ENCODE assay signal across 36 cellular contexts in genomic region chr4:106650701-106651100, GRCh38.
"Had no signal": no experiment of that assay in that cellular context is flagged by ENCODE, and none has a peak within 500 bp of the region (broad histone marks: within the 10 kb centered on the region; RNA-seq: fewer than 3 reads in every experiment).

No MANE protein-coding gene starts in this region.

- H3K4me3 ChIP-seq: adrenal gland, ascending aorta, breast epithelium, cardiac muscle cell, coronary artery, dorsolateral prefrontal cortex, gastrocnemius medialis had no signal

- H3K36me3 ChIP-seq: adrenal gland, ascending aorta, breast epithelium, cardiac muscle cell, gastrocnemius medialis, WERI-Rb-1 had no signal

- H3K4me1 ChIP-seq: ascending aorta, breast epithelium, foreskin keratinocyte, gastrocnemius medialis had no signal

- H3K27me3 ChIP-seq: adrenal gland, ascending aorta, breast epithelium, cardiac muscle cell, dorsolateral prefrontal cortex, foreskin keratinocyte, gastrocnemius medialis had no signal

- H3K9me3 Mint-ChIP-seq: activated CD8-positive, alpha-beta T cell treated with anti-CD3 and anti-CD28 coated beads for 36 hours; activated naive CD4-positive, alpha-beta T cell treated with anti-CD3 and anti-CD28 coated beads for 36 hours; activated naive CD4-positive, alpha-beta T cell treated with anti-CD3 and anti-CD28 coated beads, Interleukin-2, amount 50 U/mL, for 24 hours; activated naive CD8-positive, alpha-beta T cell treated with anti-CD3 and anti-CD28 coated beads for 36 hours; activated naive CD8-positive, alpha-beta T cell treated with anti-CD3 and anti-CD28 coated beads, Interleukin-2, amount 50 U/mL, for 24 hours; activated T-helper 1 cell treated with anti-CD3 and anti-CD28 coated beads, Interleukin-12 subunit alpha, Interleukin-12 subunit beta, Interleukin-2, Interleukin-4 antibody, amounts not matched to agents 30 ng/mL and 10 ng/mL and 1 ng/mL, durations not matched to agents 14 hours and 24 hours and 36 hours; activated T-helper 2 cell treated with anti-CD3 and anti-CD28 coated beads, Interferon-gamma antibody, Interleukin-2, Interleukin-4, amounts not matched to agents 10 μg/mL and 5 μg/mL and 100 μg/mL, durations not matched to agents 14 hours and 24 hours and 36 hours; brain; T-helper 2 cell treated with Interferon-gamma antibody and Interleukin-4, amounts not matched to agents 5 μg/mL and 100 μg/mL, for 36 hours had no signal

- H3K4me3 Mint-ChIP-seq: activated B cell treated with CpG ODN at 0.5 μM for 24 hours; activated CD8-positive, alpha-beta T cell treated with anti-CD3 and anti-CD28 coated beads for 36 hours; activated naive CD4-positive, alpha-beta T cell treated with anti-CD3 and anti-CD28 coated beads for 36 hours; activated naive CD4-positive, alpha-beta T cell treated with anti-CD3 and anti-CD28 coated beads, Interleukin-2, amount 50 U/mL, for 24 hours; activated naive CD8-positive, alpha-beta T cell treated with anti-CD3 and anti-CD28 coated beads for 36 hours; activated naive CD8-positive, alpha-beta T cell treated with anti-CD3 and anti-CD28 coated beads, Interleukin-2, amount 50 U/mL, for 24 hours; activated T-helper 1 cell treated with anti-CD3 and anti-CD28 coated beads, Interleukin-12 subunit alpha, Interleukin-12 subunit beta, Interleukin-2, Interleukin-4 antibody, amounts not matched to agents 30 ng/mL and 10 ng/mL and 1 ng/mL, durations not matched to agents 14 hours and 24 hours and 36 hours; brain; dendritic cell treated with granulocyte-macrophage colony-stimulating factor and Interleukin-4, amounts not matched to agents 40 ng/mL and 50 ng/mL, for 4 days; endodermal cell; T-helper 17 cell; T-helper 2 cell treated with Interferon-gamma antibody and Interleukin-4, amounts not matched to agents 5 μg/mL and 100 μg/mL, for 36 hours had no signal

- H3K4me1 Mint-ChIP-seq: activated B cell treated with CpG ODN at 0.5 μM for 24 hours; activated naive CD4-positive, alpha-beta T cell treated with anti-CD3 and anti-CD28 coated beads, Interleukin-2, amount 50 U/mL, for 24 hours; activated naive CD8-positive, alpha-beta T cell treated with anti-CD3 and anti-CD28 coated beads for 36 hours; activated naive CD8-positive, alpha-beta T cell treated with anti-CD3 and anti-CD28 coated beads, Interleukin-2, amount 50 U/mL, for 24 hours; brain; T-helper 17 cell had no signal

- H3K27me3 Mint-ChIP-seq: activated B cell treated with CpG ODN at 0.5 μM for 24 hours; activated CD8-positive, alpha-beta T cell treated with anti-CD3 and anti-CD28 coated beads for 36 hours; activated naive CD4-positive, alpha-beta T cell treated with anti-CD3 and anti-CD28 coated beads, Interleukin-2, amount 50 U/mL, for 24 hours; activated naive CD8-positive, alpha-beta T cell treated with anti-CD3 and anti-CD28 coated beads for 36 hours; activated naive CD8-positive, alpha-beta T cell treated with anti-CD3 and anti-CD28 coated beads, Interleukin-2, amount 50 U/mL, for 24 hours; T-helper 17 cell had no signal

- DNase-seq: activated B cell treated with CpG ODN at 0.5 μM for 24 hours; activated CD4-positive, alpha-beta T cell treated with anti-CD3 and anti-CD28 coated beads for 48 hours; activated CD4-positive, alpha-beta T cell treated with anti-CD3 and anti-CD28 coated beads, Interleukin-2, amount 50 U/mL, for 1 hour; activated CD4-positive, alpha-beta T cell treated with anti-CD3 and anti-CD28 coated beads, Interleukin-2, amount 50 U/mL, for 48 hours; activated CD8-positive, alpha-beta memory T cell treated with anti-CD3 and anti-CD28 coated beads for 24 hours; activated CD8-positive, alpha-beta T cell treated with anti-CD3 and anti-CD28 coated beads for 36 hours; activated effector memory CD4-positive, alpha-beta T cell treated with anti-CD3 and anti-CD28 coated beads, Interleukin-2, amount 50 U/mL, for 16 hours; activated naive CD4-positive, alpha-beta T cell treated with anti-CD3 and anti-CD28 coated beads for 36 hours; activated naive CD8-positive, alpha-beta T cell treated with anti-CD3 and anti-CD28 coated beads for 36 hours; activated naive CD8-positive, alpha-beta T cell treated with anti-CD3 and anti-CD28 coated beads, Interleukin-2, amount 50 U/mL, for 24 hours; activated T-cell treated with anti-CD3 and anti-CD28 coated beads, Interleukin-2, amount 50 U/mL, for 1 hour; activated T-cell treated with anti-CD3 and anti-CD28 coated beads, Interleukin-2, amount 50 U/mL, for 48 hours; adrenal gland; central memory CD4-positive, alpha-beta T cell; cerebellar nuclear complex; dorsolateral prefrontal cortex; effector memory CD4-positive, alpha-beta T cell; endodermal cell; foreskin keratinocyte; gastrocnemius medialis; T-helper 1 cell; T-helper 17 cell; T1000; WERI-Rb-1 had no signal

- ATAC-seq: activated CD4-positive, CD25-positive, alpha-beta regulatory T cell treated with anti-CD3 and anti-CD28 coated beads, Interleukin-2, amount 50 U/mL, for 24 hours; activated CD8-positive, alpha-beta T cell treated with anti-CD3 and anti-CD28 coated beads for 36 hours; activated naive CD8-positive, alpha-beta T cell treated with anti-CD3 and anti-CD28 coated beads, Interleukin-2, amount 50 U/mL, for 24 hours; esophagus mucosa; foreskin keratinocyte; gastrocnemius medialis; T-helper 17 cell had no signal

- H3K27ac Mint-ChIP-seq: activated B cell treated with CpG ODN at 0.5 μM for 24 hours; activated CD8-positive, alpha-beta T cell treated with anti-CD3 and anti-CD28 coated beads for 36 hours; activated naive CD4-positive, alpha-beta T cell treated with anti-CD3 and anti-CD28 coated beads for 36 hours; activated naive CD4-positive, alpha-beta T cell treated with anti-CD3 and anti-CD28 coated beads, Interleukin-2, amount 50 U/mL, for 24 hours; activated naive CD8-positive, alpha-beta T cell treated with anti-CD3 and anti-CD28 coated beads for 36 hours; activated naive CD8-positive, alpha-beta T cell treated with anti-CD3 and anti-CD28 coated beads, Interleukin-2, amount 50 U/mL, for 24 hours; activated T-helper 1 cell treated with anti-CD3 and anti-CD28 coated beads, Interleukin-12 subunit alpha, Interleukin-12 subunit beta, Interleukin-2, Interleukin-4 antibody, amounts not matched to agents 30 ng/mL and 10 ng/mL and 1 ng/mL, durations not matched to agents 14 hours and 24 hours and 36 hours; activated T-helper 2 cell treated with anti-CD3 and anti-CD28 coated beads, Interferon-gamma antibody, Interleukin-2, Interleukin-4, amounts not matched to agents 10 μg/mL and 5 μg/mL and 100 μg/mL, durations not matched to agents 14 hours and 24 hours and 36 hours; brain; dendritic cell treated with granulocyte-macrophage colony-stimulating factor and Interleukin-4, amounts not matched to agents 40 ng/mL and 50 ng/mL, for 4 days; endodermal cell; T-helper 17 cell; T-helper 2 cell treated with Interferon-gamma antibody and Interleukin-4, amounts not matched to agents 5 μg/mL and 100 μg/mL, for 36 hours had no signal

- H3K27ac ChIP-seq: adrenal gland, ascending aorta, breast epithelium, cardiac muscle cell, coronary artery, dorsolateral prefrontal cortex, foreskin keratinocyte, gastrocnemius medialis, WERI-Rb-1 had no signal

- H3K9me3 ChIP-seq: adrenal gland, ascending aorta, breast epithelium, gastrocnemius medialis had no signal

- H3K36me3 Mint-ChIP-seq: activated naive CD4-positive, alpha-beta T cell treated with anti-CD3 and anti-CD28 coated beads, Interleukin-2, amount 50 U/mL, for 24 hours; activated naive CD8-positive, alpha-beta T cell treated with anti-CD3 and anti-CD28 coated beads for 36 hours; brain had no signal
